Comparison of ENCODE assay signal across 11 cellular contexts in genomic region chr1:233904979-233905415, GRCh38. TPM values are rescaled to one million over a fixed set of nuclear protein-coding genes. Genes with fewer than 3 reads are reported as not detected.
DNase-seq lines count a peak whose midpoint lies in the region; ATAC-seq and TF ChIP-seq lines count a peak whose summit lies in the region.
"Had no signal": no experiment of that assay in that cellular context is flagged by ENCODE, and none has a peak within 500 bp of the region (broad histone marks: within the 10 kb centered on the region; RNA-seq: fewer than 3 reads in every experiment).

No MANE protein-coding gene starts in this region.

- peak overlapping the region; percentile 95 for H3K9ac ChIP-seq in PC-3 (ENCODE audit: low read length)

- WGBS in gastroesophageal sphincter (ENCODE audit: low coverage in 1 of 2), 2 donors = 3% methylated on average over 6 of the region's 43 CpGs; no CpG with 5 or more reads in 1 of the 2 donors
- no CpG with 5 or more reads among the region's 43 CpGs for WGBS in esophagus muscularis mucosa

- H3K36me3 ChIP-seq in PC-3 (ENCODE audit: low read depth, low read length) (no peaks in the 10 kb centered on the region; the same call in 1 of the 2 replicates), gastroesophageal sphincter (no peaks in the 10 kb centered on the region), neuron (ENCODE audit: insufficient read depth, low read length) (no peaks in the 10 kb centered on the region), esophagus muscularis mucosa (no peaks in the 10 kb centered on the region)

- no peaks in the 10 kb centered on the region for H3F3A ChIP-seq in PC-3 (ENCODE audit: low read length, unreplicated experiment)

- H2AFZ ChIP-seq in PC-3 (ENCODE audit: low read length) (peak overlapping the region; percentile 64), neuron (ENCODE audit: low read depth, low read length) (peak overlapping the region; percentile 91)

- peak; percentile 42 for ATAC-seq in PC-3
- ATAC-seq in gastroesophageal sphincter = peak; percentile 16
- ATAC-seq in GM21360 (IDR thresholded peaks at IDR 0.05; ENCODE audit: unreplicated experiment) = no peak

- no peaks in the 10 kb centered on the region for H3K9me2 ChIP-seq in PC-3 (replicated peaks; ENCODE audit: low read length)

- H3K4me2 ChIP-seq in PC-3 (ENCODE audit: low read length) = peak overlapping the region; percentile 82

- H3K9me3 ChIP-seq in PC-3 (ENCODE audit: low read length) = no peaks in the 10 kb centered on the region
- H3K9me3 ChIP-seq in gastroesophageal sphincter = no peaks in the 10 kb centered on the region
- H3K9me3 ChIP-seq in neuron (ENCODE audit: low read length) = no peaks in the 10 kb centered on the region
- H3K9me3 ChIP-seq in esophagus muscularis mucosa = peaks cover 0 to 2% (median 0%) of the 10 kb centered on the region in 4 donors

- no peaks in the 10 kb centered on the region for H4K20me1 ChIP-seq in PC-3 (ENCODE audit: low read length)

- peak; percentile 40 for DNase-seq in ELF-1 (ENCODE audit: low read depth, low spot score)
- DNase-seq in PC-3 = peak; percentile 49
- DNase-seq in A172 (ENCODE audit: low spot score) = no peak
- DNase-seq in cortex of kidney (lab: John Stamatoyannopoulos, UW) = no peak
- DNase-seq in esophagus muscularis mucosa (ENCODE audit: extremely low spot score) = no peak
- DNase-seq: activated CD4-positive, CD25-positive, alpha-beta regulatory T cell treated with anti-CD3 and anti-CD28 coated beads, Interleukin-2, amount 50 U/mL, for 72 hours; cerebellar nuclear complex had no signal

- H3K4me3 ChIP-seq in PC-3 (ENCODE audit: low read length) (peak overlapping the region; percentile 72), gastroesophageal sphincter (no peak overlapping the region), neuron (ENCODE audit: low read length) (peak overlapping the region; percentile 33), esophagus muscularis mucosa (no peak overlapping the region)

- POLR2A ChIA-PET in PC-3 (lab: Charles Lee; ENCODE audit: unreplicated experiment) = no interaction called here

- no peaks in the 10 kb centered on the region for H3K27me3 ChIP-seq in PC-3 (ENCODE audit: low read length)
- peaks cover 71% of the 10 kb centered on the region for H3K27me3 ChIP-seq in gastroesophageal sphincter
- peaks cover 38% of the 10 kb centered on the region for H3K27me3 ChIP-seq in neuron (ENCODE audit: insufficient read depth, low read length)
- H3K27me3 ChIP-seq in esophagus muscularis mucosa = peaks cover 0 to 51% (median 13%) of the 10 kb centered on the region in 4 donors

- peaks cover 41% of the 10 kb centered on the region for H3K4me1 ChIP-seq in PC-3 (ENCODE audit: insufficient read depth, low read length)
- peaks cover 0 to 11% (median 0%) of the 10 kb centered on the region in 3 donors for H3K4me1 ChIP-seq in gastroesophageal sphincter
- H3K4me1 ChIP-seq in neuron (ENCODE audit: insufficient read depth, low read length) = no peaks in the 10 kb centered on the region
- peaks cover 0 to 11% (median 5%) of the 10 kb centered on the region in 4 donors for H3K4me1 ChIP-seq in esophagus muscularis mucosa

- TF ChIP-seq CTCF in PC-3 (conservative IDR thresholded peaks at IDR 0.05; ENCODE audit: low read depth, low read length) (no peak), gastroesophageal sphincter (IDR thresholded peaks at IDR 0.05) (no peak), esophagus muscularis mucosa (IDR thresholded peaks at IDR 0.05) (no peak)

- TF ChIP-seq EP300 in gastroesophageal sphincter (IDR thresholded peaks at IDR 0.05) (no peak), esophagus muscularis mucosa (IDR thresholded peaks at IDR 0.05) (no peak)

- intact Hi-C loops in PC-3 (cut with micrococcal nuclease) (loop anchor here (1.0 to 10.0 kb wide), 8 partner anchors 114 to 603 kb away; no protein-coding TSS in a partner anchor), esophagus muscularis mucosa (cut with DNase I) (no loop called here)

- TF ChIP-seq POLR2A in gastroesophageal sphincter (IDR thresholded peaks at IDR 0.05) (no peak), esophagus muscularis mucosa (IDR thresholded peaks at IDR 0.05; ENCODE audit: low read depth) (no peak)

- H3K27ac ChIP-seq in PC-3 (ENCODE audit: low read length) (peak overlapping the region; percentile 85), gastroesophageal sphincter (no peak overlapping the region), esophagus muscularis mucosa (replicated peaks in 1 of 4) (no peak overlapping the region)

- CTCF ChIA-PET in PC-3 (lab: Charles Lee) = interaction anchor here (0.6 to 1.3 kb wide), 8 partner anchors 13 to 659 kb away, joined by 3 to 7 read pairs (median 4); no protein-coding TSS in a partner anchor

- BruUV-seq in PC-3 (replicated peaks; lab: Mats Ljungman, UMichigan) = no TSS peak

- peaks cover 43% of the 10 kb centered on the region for H3K79me2 ChIP-seq in PC-3 (ENCODE audit: low read length)

RNA-seq across cellular contexts. Expression of gene SLC35F3, which starts 0.5 kb away (rescaled TPM):
- total RNA-seq in PC-3 (2014; rRNA removed) (17.7 and 19.3 TPM in 2 replicates), gastroesophageal sphincter (under 1 TPM in 3 of 4 donors, not detected in 1; 0.16 to 0.62 (median 0.54) TPM), esophagus muscularis mucosa (under 1 TPM in 1 of 4 donors, not detected in 3; 0.34 TPM)
- not detected in 2 replicates for total RNA-seq in A172 (2014; rRNA removed; shearing (Covaris generic))
- total RNA-seq: H4 had no signal

Comparison
In these comparisons a context has a peak if more than half of its experiments do, and no peak if none do; other contexts are left out.
1. DNase-seq: peak in ELF-1 (single experiment) and PC-3 (single experiment); none in A172 (single experiment), cortex of kidney (single experiment) and esophagus muscularis mucosa (single experiment).
2. H3K4me3 ChIP-seq: peak in PC-3 (single experiment) and neuron (single experiment); none in gastroesophageal sphincter (0 of 2) and esophagus muscularis mucosa (0 of 4).
3. RNA of gene SLC35F3, which starts 0.5 kb away (total RNA-seq): 17.7 to 19.3 TPM in PC-3; 0.16 to 0.62 TPM in gastroesophageal sphincter, not detected in A172 and 0.34 TPM in esophagus muscularis mucosa; every median in the first group is over 10 times any median in the second.